8 cellular contexts compared by ENCODE assay signal in the genomic region with DNA sequence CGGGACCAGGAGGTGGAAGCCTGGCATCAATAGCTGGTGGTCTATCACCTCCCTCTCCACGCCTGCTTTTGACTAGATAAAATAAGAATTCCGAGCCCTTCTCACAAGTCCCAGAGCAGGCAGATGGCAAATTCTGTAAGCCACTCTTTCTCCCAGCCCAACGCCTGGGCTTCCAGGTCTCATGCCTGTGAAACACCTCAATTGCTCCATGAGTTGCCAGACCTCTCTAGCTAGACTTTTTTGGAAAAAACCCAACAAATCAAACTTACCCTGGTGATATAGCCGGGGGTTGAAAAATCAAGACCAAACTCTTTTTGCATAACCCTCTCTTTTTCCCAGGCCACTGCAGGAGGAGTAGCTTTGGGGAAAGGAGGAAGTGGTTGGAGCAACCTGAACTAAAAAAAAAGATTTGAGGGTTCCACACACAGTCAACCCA. TPM values are rescaled to one million over a fixed set of nuclear protein-coding genes. Genes with fewer than 3 reads are reported as not detected.
DNase-seq lines count a peak whose midpoint lies in the region; ATAC-seq and TF ChIP-seq lines count a peak whose summit lies in the region.

No MANE protein-coding gene starts in this region.

- DNase-seq in activated CD8-positive, alpha-beta T cell treated with anti-CD3 and anti-CD28 coated beads, Interleukin-2, amount 10 ng/mL, durations not matched to agents 7 days and 5 days = no peak
- DNase-seq in stimulated activated effector memory CD8-positive, alpha-beta T cell treated with anti-CD3 and anti-CD28 coated beads, Interleukin-12 subunit alpha, Interleukin-12 subunit beta, amount 100 ng/mL, for 72 hours (ENCODE audit: low spot score in 2 of 2) = no peak
- no peak for DNase-seq in KG1 (lab: John Stamatoyannopoulos, UW)
- DNase-seq in erythroblast (lab: John Stamatoyannopoulos, UW) = no peak
- no peak for DNase-seq in NCI-H1105 treated with DMSO at 0.1 percent for 48 hours (lab: John Stamatoyannopoulos, UW)

- peaks cover 64% of the 10 kb centered on the region for H3K4me1 Mint-ChIP-seq in activated CD8-positive, alpha-beta T cell treated with anti-CD3 and anti-CD28 coated beads, Interleukin-2, amount 10 ng/mL, durations not matched to agents 7 days and 5 days (ENCODE audit: low read depth)
- H3K4me1 Mint-ChIP-seq in stimulated activated effector memory CD8-positive, alpha-beta T cell treated with anti-CD3 and anti-CD28 coated beads, Interleukin-12 subunit alpha, Interleukin-12 subunit beta, amount 100 ng/mL, for 72 hours = peaks cover 68% of the 10 kb centered on the region

- H3K36me3 ChIP-seq in HUES6 (ENCODE audit: control insufficient read depth, insufficient read depth, low read length) = peaks cover 31% of the 10 kb centered on the region; the same call in 1 of the 2 replicates

- H3K36me3 Mint-ChIP-seq in activated CD8-positive, alpha-beta T cell treated with anti-CD3 and anti-CD28 coated beads, Interleukin-2, amount 10 ng/mL, durations not matched to agents 7 days and 5 days (ENCODE audit: low read depth) = peaks cover 58% of the 10 kb centered on the region
- H3K36me3 Mint-ChIP-seq in stimulated activated effector memory CD8-positive, alpha-beta T cell treated with anti-CD3 and anti-CD28 coated beads, Interleukin-12 subunit alpha, Interleukin-12 subunit beta, amount 100 ng/mL, for 72 hours = peaks cover 62% of the 10 kb centered on the region

- H3K27me3 Mint-ChIP-seq in activated CD8-positive, alpha-beta T cell treated with anti-CD3 and anti-CD28 coated beads, Interleukin-2, amount 10 ng/mL, durations not matched to agents 7 days and 5 days (ENCODE audit: low read depth) = no peaks in the 10 kb centered on the region

- POLR2A ChIA-PET in activated CD8-positive, alpha-beta T cell treated with anti-CD3 and anti-CD28 coated beads, Interleukin-2, amount 10 ng/mL, durations not matched to agents 7 days and 5 days (lab: Charles Lee) = interaction anchor here (0.9 to 13.1 kb wide), 16 partner anchors 8 to 275 kb away, joined by 3 to 737 read pairs (median 5); partner anchors contain the start of gene BHLHE40

- peak overlapping the region; percentile 92 for H3K27ac Mint-ChIP-seq in activated CD8-positive, alpha-beta T cell treated with anti-CD3 and anti-CD28 coated beads, Interleukin-2, amount 10 ng/mL, durations not matched to agents 7 days and 5 days
- H3K27ac Mint-ChIP-seq in stimulated activated effector memory CD8-positive, alpha-beta T cell treated with anti-CD3 and anti-CD28 coated beads, Interleukin-12 subunit alpha, Interleukin-12 subunit beta, amount 100 ng/mL, for 72 hours = peak overlapping the region; percentile 100

- no peaks in the 10 kb centered on the region for H3K9me3 ChIP-seq in HUES6 (ENCODE audit: control insufficient read depth, insufficient read depth, low read depth, low read length)

- H3K9me3 Mint-ChIP-seq in activated CD8-positive, alpha-beta T cell treated with anti-CD3 and anti-CD28 coated beads, Interleukin-2, amount 10 ng/mL, durations not matched to agents 7 days and 5 days (ENCODE audit: insufficient read depth) = no peaks in the 10 kb centered on the region
- no peaks in the 10 kb centered on the region for H3K9me3 Mint-ChIP-seq in stimulated activated effector memory CD8-positive, alpha-beta T cell treated with anti-CD3 and anti-CD28 coated beads, Interleukin-12 subunit alpha, Interleukin-12 subunit beta, amount 100 ng/mL, for 72 hours

- H3K4me1 ChIP-seq in HUES6 (ENCODE audit: control insufficient read depth, insufficient read depth, low read length) = peaks cover 53% of the 10 kb centered on the region

- H3K4me3 ChIP-seq in HUES6 (ENCODE audit: low read depth, low read length) = peak overlapping the region; percentile 52
- peak overlapping the region; percentile 47 for H3K4me3 ChIP-seq in iPS-11a (ENCODE audit: low read depth, low read length)

- CTCF ChIA-PET in activated CD8-positive, alpha-beta T cell treated with anti-CD3 and anti-CD28 coated beads, Interleukin-2, amount 10 ng/mL, durations not matched to agents 7 days and 5 days (lab: Charles Lee) = interaction anchor here (1.0 to 13.2 kb wide), 17 partner anchors 9 to 330 kb away, joined by 3 to 272 read pairs (median 14); no protein-coding TSS in a partner anchor

- TF ChIP-seq POLR2A in erythroblast (IDR thresholded peaks at IDR 0.05; ENCODE audit: low read length) = no peak

- peak overlapping the region; percentile 56 for H3K9ac ChIP-seq in HUES6 (ENCODE audit: low read length)

- peaks cover 4% of the 10 kb centered on the region; the same call in 1 of the 2 replicates for H3K27me3 ChIP-seq in HUES6 (ENCODE audit: control insufficient read depth, insufficient read depth, low read length)

- peak overlapping the region; percentile 91 for H3K4me3 Mint-ChIP-seq in activated CD8-positive, alpha-beta T cell treated with anti-CD3 and anti-CD28 coated beads, Interleukin-2, amount 10 ng/mL, durations not matched to agents 7 days and 5 days
- H3K4me3 Mint-ChIP-seq in stimulated activated effector memory CD8-positive, alpha-beta T cell treated with anti-CD3 and anti-CD28 coated beads, Interleukin-12 subunit alpha, Interleukin-12 subunit beta, amount 100 ng/mL, for 72 hours = peak overlapping the region; percentile 91

- ATAC-seq in activated CD8-positive, alpha-beta T cell treated with anti-CD3 and anti-CD28 coated beads, Interleukin-2, amount 10 ng/mL, durations not matched to agents 7 days and 5 days = no peak
- ATAC-seq in stimulated activated effector memory CD8-positive, alpha-beta T cell treated with anti-CD3 and anti-CD28 coated beads, Interleukin-12 subunit alpha, Interleukin-12 subunit beta, amount 100 ng/mL, for 72 hours = no peak
- ATAC-seq in HG02981 (IDR thresholded peaks at IDR 0.05; ENCODE audit: unreplicated experiment) = no peak

- H3K27ac ChIP-seq in HUES6 (ENCODE audit: low read depth, low read length) = peak overlapping the region; percentile 52; the same call in 1 of the 2 replicates

RNA-seq across cellular contexts. Expression of gene BHLHE40, which starts 7.0 kb away (rescaled TPM):
- 100 to 1,000 TPM; 209 to 219 TPM for total RNA-seq in activated CD8-positive, alpha-beta T cell treated with anti-CD3 and anti-CD28 coated beads, Interleukin-2, amount 10 ng/mL, durations not matched to agents 7 days and 5 days
